1 cellular context compared by ENCODE assay signal in the genomic region with DNA sequence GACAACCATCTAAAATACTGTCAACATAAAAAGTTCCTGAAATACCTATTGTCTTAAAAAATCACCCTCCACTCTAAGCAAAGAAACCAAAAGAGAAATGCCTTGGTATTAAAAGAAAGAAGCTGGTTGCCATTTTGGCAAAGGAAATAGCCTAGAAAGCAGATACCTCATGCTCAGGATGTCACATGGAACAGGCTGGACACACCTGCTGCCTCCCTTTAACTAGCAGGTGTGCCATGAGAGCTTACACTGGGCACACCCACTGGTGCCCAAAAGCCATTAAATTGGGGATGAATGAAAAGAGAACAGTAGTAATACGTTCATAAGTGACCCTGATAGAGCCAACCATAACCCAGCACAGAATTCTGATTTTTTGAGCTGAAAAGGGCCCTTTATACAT.
TF ChIP-seq lines count a peak whose summit lies in the region.

No MANE protein-coding gene starts in this region.

TF ChIP-seq in HCT116, 20 proteins besides CTCF, POLR2A, EP300 and RAD21 (continued from another document):
- TF ChIP-seq, protein P1, sequence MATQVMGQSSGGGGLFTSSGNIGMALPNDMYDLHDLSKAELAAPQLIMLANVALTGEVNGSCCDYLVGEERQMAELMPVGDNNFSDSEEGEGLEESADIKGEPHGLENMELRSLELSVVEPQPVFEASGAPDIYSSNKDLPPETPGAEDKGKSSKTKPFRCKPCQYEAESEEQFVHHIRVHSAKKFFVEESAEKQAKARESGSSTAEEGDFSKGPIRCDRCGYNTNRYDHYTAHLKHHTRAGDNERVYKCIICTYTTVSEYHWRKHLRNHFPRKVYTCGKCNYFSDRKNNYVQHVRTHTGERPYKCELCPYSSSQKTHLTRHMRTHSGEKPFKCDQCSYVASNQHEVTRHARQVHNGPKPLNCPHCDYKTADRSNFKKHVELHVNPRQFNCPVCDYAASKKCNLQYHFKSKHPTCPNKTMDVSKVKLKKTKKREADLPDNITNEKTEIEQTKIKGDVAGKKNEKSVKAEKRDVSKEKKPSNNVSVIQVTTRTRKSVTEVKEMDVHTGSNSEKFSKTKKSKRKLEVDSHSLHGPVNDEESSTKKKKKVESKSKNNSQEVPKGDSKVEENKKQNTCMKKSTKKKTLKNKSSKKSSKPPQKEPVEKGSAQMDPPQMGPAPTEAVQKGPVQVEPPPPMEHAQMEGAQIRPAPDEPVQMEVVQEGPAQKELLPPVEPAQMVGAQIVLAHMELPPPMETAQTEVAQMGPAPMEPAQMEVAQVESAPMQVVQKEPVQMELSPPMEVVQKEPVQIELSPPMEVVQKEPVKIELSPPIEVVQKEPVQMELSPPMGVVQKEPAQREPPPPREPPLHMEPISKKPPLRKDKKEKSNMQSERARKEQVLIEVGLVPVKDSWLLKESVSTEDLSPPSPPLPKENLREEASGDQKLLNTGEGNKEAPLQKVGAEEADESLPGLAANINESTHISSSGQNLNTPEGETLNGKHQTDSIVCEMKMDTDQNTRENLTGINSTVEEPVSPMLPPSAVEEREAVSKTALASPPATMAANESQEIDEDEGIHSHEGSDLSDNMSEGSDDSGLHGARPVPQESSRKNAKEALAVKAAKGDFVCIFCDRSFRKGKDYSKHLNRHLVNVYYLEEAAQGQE (IDR thresholded peaks at IDR 0.05; ENCODE audit: low read depth), result no peak
- TF ChIP-seq ZNF274 (IDR thresholded peaks at IDR 0.05; ENCODE audit: low read depth, low read length), result no peak
